Comparison of ENCODE assay signal across 29 cellular contexts in genomic region chr5:10582512-10582897, GRCh38. TPM values are rescaled to one million over a fixed set of nuclear protein-coding genes. Genes with fewer than 3 reads are reported as not detected.
DNase-seq lines count a peak whose midpoint lies in the region; ATAC-seq, FAIRE-seq and TF ChIP-seq lines count a peak whose summit lies in the region.
"Had no signal": no experiment of that assay in that cellular context is flagged by ENCODE, and none has a peak within 500 bp of the region (broad histone marks: within the 10 kb centered on the region; RNA-seq: fewer than 3 reads in every experiment).

No MANE protein-coding gene starts in this region.

- H3K79me1 ChIP-seq in H1 (ENCODE audit: low read depth, low read length) (no peaks in the 10 kb centered on the region; the same call in none of the 2 replicates), trophoblast cell (ENCODE audit: low read length) (peaks cover 19% of the 10 kb centered on the region)

- 0 out of 2 replicates have a peak overlapping the region, but pooled peaks have one; percentile 75 for H2AK5ac ChIP-seq in H1 (ENCODE audit: low read depth, low read length)
- no peak overlapping the region for H2AK5ac ChIP-seq in trophoblast cell (ENCODE audit: low read length)

- no peak overlapping the region for H3K4ac ChIP-seq in H1 (replicated peaks; ENCODE audit: insufficient read length, low read depth, low read length)
- H3K4ac ChIP-seq in trophoblast cell (ENCODE audit: low read depth, low read length), result peak overlapping the region; percentile 4

- peaks cover 0 to 4% (median 2%) of the 10 kb centered on the region in 4 experiments; a peak in 5 of 7 replicates for H3K4me1 ChIP-seq in H1 (replicated peaks in 1 of 4; ENCODE audit: control insufficient read depth in 3 of 4, insufficient read depth in 4 of 4, low read length in 3 of 4)
- H3K4me1 ChIP-seq in trophoblast cell (ENCODE audit: control insufficient read depth in 1 of 2, insufficient read depth in 2 of 2, low read length in 2 of 2), result peaks cover 28 to 30% of the 10 kb centered on the region in 2 experiments
- peaks cover 0 to 5% of the 10 kb centered on the region in 2 donors for H3K4me1 ChIP-seq in uterus
- peaks cover 0 to 8% (median 3%) of the 10 kb centered on the region in 3 donors for H3K4me1 ChIP-seq in gastroesophageal sphincter
- H3K4me1 ChIP-seq: Caco-2, prostate gland had no signal

- TF ChIP-seq CTCF in H1 (IDR thresholded peaks at IDR 0.05; ENCODE audit: control extremely low read depth in 1 of 3, insufficient read depth in 1 of 3, low read depth in 1 of 3, low read length in 3 of 3) (no peak), uterus (IDR thresholded peaks at IDR 0.05) (no peak), gastroesophageal sphincter (IDR thresholded peaks at IDR 0.05) (no peak), GM13977 (IDR thresholded peaks at IDR 0.05; ENCODE audit: extremely low read depth, insufficient read depth, missing control alignments) (no peak)

- intact Hi-C loops in uterus (cut with DNase I; ENCODE audit: low total_unique reads), result no loop called here

- H3K14ac ChIP-seq in H1 (ENCODE audit: insufficient read length), result no peak overlapping the region
- H3K14ac ChIP-seq in trophoblast cell (ENCODE audit: low read length), result no peak overlapping the region

- ATAC-seq in T-helper 17 cell (no peak), HG03175 (IDR thresholded peaks at IDR 0.05; ENCODE audit: unreplicated experiment) (no peak), gastroesophageal sphincter (no peak)
- ATAC-seq: HCT116, left lung had no signal

- no peaks in the 10 kb centered on the region for H3K36me3 ChIP-seq in H1 (ENCODE audit: control insufficient read depth in 2 of 4, insufficient read depth in 4 of 4, low read length in 3 of 4)
- H3K36me3 ChIP-seq in trophoblast cell (ENCODE audit: control insufficient read depth in 1 of 2, insufficient read depth in 2 of 2, low read length in 2 of 2), result no peaks in the 10 kb centered on the region
- no peaks in the 10 kb centered on the region for H3K36me3 ChIP-seq in uterus
- H3K36me3 ChIP-seq in gastroesophageal sphincter, result no peaks in the 10 kb centered on the region
- H3K36me3 ChIP-seq: left lung, Peyer's patch, prostate gland, sigmoid colon had no signal

- FAIRE-seq in H1 (lab: Jason Lieb, UNC), result no peak
- FAIRE-seq: bronchial epithelial cell, G401.6 had no signal

- no peak overlapping the region for H3K4me3 ChIP-seq in H1 (ENCODE audit: extremely low read depth in 1 of 4, insufficient read depth in 2 of 4, low read depth in 3 of 4, low read length in 4 of 4)
- no peak overlapping the region for H3K4me3 ChIP-seq in trophoblast cell (ENCODE audit: low read depth, low read length)
- H3K4me3 ChIP-seq in uterus, result no peak overlapping the region
- no peak overlapping the region for H3K4me3 ChIP-seq in gastroesophageal sphincter
- H3K4me3 ChIP-seq: left lung, Peyer's patch, prostate gland, sigmoid colon had no signal

- no peak overlapping the region for H3K23ac ChIP-seq in H1 (ENCODE audit: insufficient read length)
- no peak overlapping the region for H3K23ac ChIP-seq in trophoblast cell (ENCODE audit: low read length)

- WGBS in H1 (ENCODE audit: extremely low coverage in 1 of 2, insufficient coverage in 1 of 2, insufficient read length in 1 of 2, insufficient replicate concordance in 2 of 2, low coverage in 1 of 2, low lambda C conversion rate in 2 of 2, missing lambda C conversion rate in 1 of 2), 2 experiments, result 93% methylated on average over 8 of the region's 8 CpGs; no CpG with 5 or more reads in 1 of the 2 experiments
- WGBS in trophoblast cell (ENCODE audit: extremely low coverage, insufficient coverage, insufficient read length), result no CpG with 5 or more reads among the region's 8 CpGs
- WGBS in gastroesophageal sphincter (ENCODE audit: low coverage in 1 of 2), 2 donors, result 100% methylated on average over 2 to 8 of the region's 8 CpGs

- H2BK15ac ChIP-seq in H1 (ENCODE audit: low read length), result no peak overlapping the region

- H3K27me3 ChIP-seq in H1 (replicated peaks in 1 of 4; ENCODE audit: control insufficient read depth in 3 of 4, extremely low read depth in 1 of 4, insufficient read depth in 3 of 4, low read length in 3 of 4) (no peaks in the 10 kb centered on the region), trophoblast cell (ENCODE audit: insufficient read depth, low read length) (no peaks in the 10 kb centered on the region), uterus (no peaks in the 10 kb centered on the region), gastroesophageal sphincter (peaks cover 27% of the 10 kb centered on the region)
- H3K27me3 ChIP-seq: left lung, Peyer's patch had no signal

- H2BK12ac ChIP-seq in H1 (ENCODE audit: low read depth, low read length), result no peak overlapping the region
- H2BK12ac ChIP-seq in trophoblast cell (ENCODE audit: low read length), result peak overlapping the region; percentile 27

- H2AFZ ChIP-seq in H1 (ENCODE audit: low read length), result no peak overlapping the region
- no peak overlapping the region for H2AFZ ChIP-seq in trophoblast cell (ENCODE audit: insufficient read depth, low read length, poor library complexity)

- no peaks in the 10 kb centered on the region for H4K20me1 ChIP-seq in H1 (replicated peaks in 1 of 2; ENCODE audit: control insufficient read depth in 1 of 2, insufficient read depth in 2 of 2, low read length in 2 of 2)

- H3K4me3 Mint-ChIP-seq in T-helper 17 cell, result no peak overlapping the region
- H3K4me3 Mint-ChIP-seq: activated CD4-positive, alpha-beta memory T cell treated with anti-CD3 and anti-CD28 coated beads, Interleukin-2, amount 10 ng/mL, durations not matched to agents 7 days and 5 days had no signal

- H3K4me2 ChIP-seq in H1 (ENCODE audit: insufficient read depth in 1 of 2, low read depth in 2 of 2, low read length in 2 of 2) (no peak overlapping the region), trophoblast cell (ENCODE audit: low read length) (no peak overlapping the region)

- H2BK120ac ChIP-seq in H1 (replicated peaks; ENCODE audit: low read depth, low read length) (no peak overlapping the region), trophoblast cell (ENCODE audit: insufficient read depth, low read length, poor library complexity) (no peak overlapping the region)

- H4K91ac ChIP-seq in H1 (replicated peaks; ENCODE audit: insufficient read length, low read length) (no peak overlapping the region), trophoblast cell (ENCODE audit: low read depth, low read length) (peak overlapping the region; percentile 4)

- in situ Hi-C loops in GM13977 (cut with MboI; ENCODE audit: low pct_unique_long_range_greater_than_20kb, low sequenced_read_pairs, unreplicated experiment), result loop anchor here (5.0 kb wide), 1 partner anchor 55 kb away; no protein-coding TSS in a partner anchor

- peaks cover 16% of the 10 kb centered on the region for H3K27me3 Mint-ChIP-seq in T-helper 17 cell

- CTCF ChIA-PET in H1 (lab: Charles Lee; ENCODE audit: partially characterized antibody), result interaction anchor here (0.9 to 1.3 kb wide), 4 partner anchors 20 to 84 kb away, joined by 3 read pairs; no protein-coding TSS in a partner anchor

- POLR2A ChIA-PET in H1 (lab: Charles Lee; ENCODE audit: partially characterized antibody), result no interaction called here

- H2BK5ac ChIP-seq in H1 (ENCODE audit: low read depth, low read length) (no peak overlapping the region), trophoblast cell (ENCODE audit: low read depth, low read length, poor library complexity) (no peak overlapping the region)

- H2BK20ac ChIP-seq in H1 (ENCODE audit: low read length), result no peak overlapping the region

- TF ChIP-seq POLR2A in H1 (IDR thresholded peaks at IDR 0.05; ENCODE audit: control extremely low read depth in 1 of 2, low read depth in 2 of 2, low read length in 2 of 2) (no peak), uterus (IDR thresholded peaks at IDR 0.05) (no peak), gastroesophageal sphincter (IDR thresholded peaks at IDR 0.05) (no peak)

- no peak overlapping the region for H4K5ac ChIP-seq in H1 (ENCODE audit: insufficient read length, low read depth, low read length)

- H3K4me1 Mint-ChIP-seq in T-helper 17 cell, result peaks cover 35% of the 10 kb centered on the region

- no peak overlapping the region for H3K56ac ChIP-seq in H1 (replicated peaks; ENCODE audit: insufficient read length, low read depth, low read length)

- H4K8ac ChIP-seq in H1 (ENCODE audit: extremely low read depth, insufficient read depth, low read length) (peak overlapping the region; percentile 90; the same call in 1 of the 2 replicates), trophoblast cell (ENCODE audit: low read depth, low read length) (no peak overlapping the region)

- H4K12ac ChIP-seq in trophoblast cell (ENCODE audit: low read depth, low read length), result no peak overlapping the region

- H3K79me2 ChIP-seq in H1 (ENCODE audit: control insufficient read depth in 1 of 2, insufficient read depth in 2 of 2, low read length in 2 of 2) (no peaks in the 10 kb centered on the region; a peak in 1 of 4 replicates), trophoblast cell (ENCODE audit: control insufficient read depth, insufficient read depth, low read length, poor library complexity) (peaks cover 9% of the 10 kb centered on the region)

- H3K9me3 ChIP-seq in T-helper 17 cell (ENCODE audit: control insufficient read depth, low read length, poor library complexity, severe bottlenecking), result no peaks in the 10 kb centered on the region
- no peaks in the 10 kb centered on the region for H3K9me3 ChIP-seq in H1 (ENCODE audit: insufficient read depth in 2 of 2, low read depth in 1 of 2, low read length in 1 of 2)
- H3K9me3 ChIP-seq in trophoblast cell (ENCODE audit: insufficient read depth, low read depth, low read length), result no peaks in the 10 kb centered on the region
- no peaks in the 10 kb centered on the region for H3K9me3 ChIP-seq in uterus
- no peaks in the 10 kb centered on the region for H3K9me3 ChIP-seq in gastroesophageal sphincter
- H3K9me3 ChIP-seq: Caco-2, left lung, Peyer's patch, prostate gland, sigmoid colon had no signal

- DNase-seq in T-helper 17 cell, result no peak
- DNase-seq in H1 (ENCODE audit: low read depth in 1 of 2, low spot score in 2 of 2), result no peak
- DNase-seq in trophoblast cell, result no peak
- DNase-seq in uterus, result no peak
- DNase-seq in GM13977 (ENCODE audit: low spot score), result no peak
- DNase-seq: activated CD4-positive, alpha-beta memory T cell treated with anti-CD3 and anti-CD28 coated beads, Interleukin-2, amount 10 ng/mL, durations not matched to agents 7 days and 5 days; activated naive CD4-positive, alpha-beta T cell treated with anti-CD3 and anti-CD28 coated beads, Interleukin-2, amount 50 U/mL, for 16 hours; activated T-cell treated with anti-CD3 and anti-CD28 coated beads for 4 hours; amniotic stem cell; Caco-2; DMS53; Kasumi-1; left lung; NCI-H1417; NCI-H2081 treated with DMSO at 0.1 percent for 48 hours; NCI-H345; NCI-H748 treated with DMSO at 0.1 percent for 48 hours; Peyer's patch; SIG-M5; sigmoid colon; stimulated activated CD4-positive, alpha-beta T cell treated with anti-CD3 and anti-CD28 coated beads, Interleukin-4, amount 100 ng/mL, for 24 hours had no signal

- no peak overlapping the region for H3K27ac ChIP-seq in H1 (ENCODE audit: low read depth, low read length)
- H3K27ac ChIP-seq in trophoblast cell (ENCODE audit: low read depth, low read length), result no peak overlapping the region
- peak overlapping the region; percentile 54 to 67 for H3K27ac ChIP-seq in uterus
- no peak overlapping the region for H3K27ac ChIP-seq in gastroesophageal sphincter
- H3K27ac ChIP-seq: C4-2B, left lung, sigmoid colon had no signal

- H3K9ac ChIP-seq in H1 (replicated peaks in 1 of 4; ENCODE audit: extremely low read depth in 1 of 4, low read depth in 3 of 4, low read length in 3 of 4) (no peak overlapping the region), trophoblast cell (ENCODE audit: low read length) (no peak overlapping the region)

- no peak for TF ChIP-seq EP300 in H1 (IDR thresholded peaks at IDR 0.05; ENCODE audit: borderline replicate concordance in 1 of 2, low read depth in 2 of 2, low read length in 2 of 2)
- no peak for TF ChIP-seq EP300 in gastroesophageal sphincter (IDR thresholded peaks at IDR 0.05)

- peak overlapping the region; percentile 72 for H3K27ac Mint-ChIP-seq in T-helper 17 cell
- H3K27ac Mint-ChIP-seq: activated CD4-positive, alpha-beta memory T cell treated with anti-CD3 and anti-CD28 coated beads, Interleukin-2, amount 10 ng/mL, durations not matched to agents 7 days and 5 days; activated T-helper 2 cell treated with anti-CD3 and anti-CD28 coated beads, Interferon-gamma antibody, Interleukin-2, Interleukin-4, amounts not matched to agents 10 μg/mL and 5 μg/mL and 100 μg/mL, durations not matched to agents 14 hours and 24 hours and 36 hours had no signal

- peaks cover 6% of the 10 kb centered on the region for H3K36me3 Mint-ChIP-seq in T-helper 17 cell (ENCODE audit: low read depth)

- H3K18ac ChIP-seq in H1 (ENCODE audit: extremely low read depth, low read length) (no peak overlapping the region; the same call in 1 of the 2 replicates), trophoblast cell (ENCODE audit: low read length) (peak overlapping the region; percentile 16)

- no peak for TF ChIP-seq RAD21 in H1 (IDR thresholded peaks at IDR 0.05 in 1 of 2, conservative IDR thresholded peaks at IDR 0.05 in 1 of 2; ENCODE audit: low read depth in 2 of 2, low read length in 2 of 2)

- no peaks in the 10 kb centered on the region for H3K23me2 ChIP-seq in H1 (ENCODE audit: low read depth, low read length)

RNA-seq across cellular contexts. Expression of gene ANKRD33B, which starts 18.6 kb away (rescaled TPM):
- total RNA-seq in T-helper 17 cell (10 to 100 TPM in 1 of 2 donors, 1 to 10 TPM in 1; 5.3 to 13.9 TPM), uterus (10 to 100 TPM in 1 of 4 donors, 1 to 10 TPM in 3; 2.1 to 24.1 (median 7.6) TPM), gastroesophageal sphincter (10 to 100 TPM in 1 of 4 donors, 1 to 10 TPM in 3; 4.4 to 17.2 (median 5.9) TPM)
- total RNA-seq in H1 (2021; fragmentation: NEBNext Ultra II Directional; extraction: Animal tissue kit (Norgen Biotek cat#: 25700)), result 20.5 and 20.6 TPM in 2 replicates
- 6.9 and 7.1 TPM in 2 replicates for polyA plus RNA-seq in H1 (2011; rRNA removed)
- 5.4 TPM for polyA plus RNA-seq in H1 (2011; cell fraction: cytosol; rRNA removed)
- polyA plus RNA-seq in H1 (2011; cell fraction: nucleus; rRNA removed), result 10.9 TPM
- polyA plus RNA-seq in H1 (2012, experiment 1 of 2), result 8.6 to 11.9 TPM (median 11.1 TPM) in 4 replicates
- 2.7 TPM for polyA plus RNA-seq in H1 (2012, experiment 2 of 2)
- 6.4 TPM for polyA plus RNA-seq in H1 (2013, experiment 1 of 2)
- 6.4 TPM for polyA plus RNA-seq in H1 (2013, experiment 2 of 2)
- 25.2 and 26.2 TPM in 2 replicates for polyA minus RNA-seq in H1 (2011; rRNA and poly(A)+ RNA removed)
- polyA minus RNA-seq in H1 (2011; cell fraction: cytosol; rRNA and poly(A)+ RNA removed), result 16.0 TPM
- polyA minus RNA-seq in H1 (2011; cell fraction: nucleus; rRNA and poly(A)+ RNA removed), result 15.9 TPM
- polyA plus RNA-seq in trophoblast cell (2013), result 11.4 and 11.6 TPM in 2 replicates

Comparison
In these comparisons a context has a peak if more than half of its experiments do, and no peak if none do; other contexts are left out.
1. H3K27ac ChIP-seq: peak in uterus (2 of 2); none in H1 (single experiment), trophoblast cell (single experiment) and gastroesophageal sphincter (0 of 4).